ENCODE assay signal across 12 cellular contexts in genomic region chr5:150140830-150141229, GRCh38. TPM values are rescaled to one million over a fixed set of nuclear protein-coding genes. Genes with fewer than 3 reads are reported as not detected.
A peak's percentile ranks its signal among the peaks of the same experiment; 100 is the strongest.
DNase-seq lines count a peak whose midpoint lies in the region; ATAC-seq and TF ChIP-seq lines count a peak whose summit lies in the region.
"Had no signal": no experiment of that assay in that cellular context is flagged by ENCODE, and none has a peak within 500 bp of the region (broad histone marks: within the 10 kb centered on the region; RNA-seq: fewer than 3 reads in every experiment).

No MANE protein-coding gene starts in this region.

- no peak overlapping the region for H3K27ac Mint-ChIP-seq in activated naive CD8-positive, alpha-beta T cell treated with anti-CD3 and anti-CD28 coated beads for 36 hours
- H3K27ac Mint-ChIP-seq: T-helper 2 cell treated with Interferon-gamma antibody and Interleukin-4, amounts not matched to agents 5 μg/mL and 100 μg/mL, for 36 hours had no signal

- intact Hi-C loops in lower lobe of right lung (cut with DNase I), result no loop called here

- peak; percentile 92 for DNase-seq in H4 (ENCODE audit: low spot score)
- DNase-seq in choroid plexus epithelial cell (ENCODE audit: low read depth), result peak; percentile 95
- no peak for DNase-seq in lower lobe of right lung
- no peak for DNase-seq in foreskin melanocyte
- DNase-seq in GM10266 (ENCODE audit: extremely low spot score), result no peak
- DNase-seq in activated naive CD8-positive, alpha-beta T cell treated with anti-CD3 and anti-CD28 coated beads for 36 hours, result no peak
- DNase-seq in stimulated activated CD4-positive, alpha-beta T cell treated with anti-CD3 and anti-CD28 coated beads, Interleukin-4, amount 100 ng/mL, for 4 hours, result no peak
- DNase-seq: DMS53, NCI-H82, occipital lobe had no signal

- H3K4me3 Mint-ChIP-seq in activated naive CD8-positive, alpha-beta T cell treated with anti-CD3 and anti-CD28 coated beads for 36 hours, result no peak overlapping the region
- H3K4me3 Mint-ChIP-seq: T-helper 2 cell treated with Interferon-gamma antibody and Interleukin-4, amounts not matched to agents 5 μg/mL and 100 μg/mL, for 36 hours had no signal

- H3K9me3 Mint-ChIP-seq in activated naive CD8-positive, alpha-beta T cell treated with anti-CD3 and anti-CD28 coated beads for 36 hours, result no peaks in the 10 kb centered on the region
- H3K9me3 Mint-ChIP-seq: T-helper 2 cell treated with Interferon-gamma antibody and Interleukin-4, amounts not matched to agents 5 μg/mL and 100 μg/mL, for 36 hours had no signal

- no peaks in the 10 kb centered on the region for H3K27me3 Mint-ChIP-seq in activated naive CD8-positive, alpha-beta T cell treated with anti-CD3 and anti-CD28 coated beads for 36 hours

- peaks cover 76% of the 10 kb centered on the region for H3K4me1 ChIP-seq in lower lobe of right lung

- H3K4me3 ChIP-seq in choroid plexus epithelial cell (ENCODE audit: low read depth, low read length), result no peak overlapping the region
- no peak overlapping the region for H3K4me3 ChIP-seq in lower lobe of right lung

- no peaks in the 10 kb centered on the region for H3K27me3 ChIP-seq in lower lobe of right lung (ENCODE audit: low read depth)

- no peaks in the 10 kb centered on the region for H3K36me3 ChIP-seq in lower lobe of right lung

- H3K27ac ChIP-seq in lower lobe of right lung, result peak overlapping the region; percentile 73
- H3K27ac ChIP-seq in temporal lobe (ENCODE audit: low read depth, low read length), result peak overlapping the region; percentile 47

- TF ChIP-seq CTCF in choroid plexus epithelial cell (conservative IDR thresholded peaks at IDR 0.05; ENCODE audit: low read depth, low read length) (no peak), lower lobe of right lung (IDR thresholded peaks at IDR 0.05) (no peak), GM10266 (IDR thresholded peaks at IDR 0.05; ENCODE audit: control insufficient read depth, insufficient read depth, low read depth, missing control alignments) (no peak)

- peaks cover 4% of the 10 kb centered on the region for H3K4me1 Mint-ChIP-seq in activated naive CD8-positive, alpha-beta T cell treated with anti-CD3 and anti-CD28 coated beads for 36 hours

- no peak for ATAC-seq in lower lobe of right lung

- H3K9me3 ChIP-seq in lower lobe of right lung, result no peaks in the 10 kb centered on the region

- no peaks in the 10 kb centered on the region for H3K36me3 Mint-ChIP-seq in activated naive CD8-positive, alpha-beta T cell treated with anti-CD3 and anti-CD28 coated beads for 36 hours

RNA-seq across cellular contexts. Expression of gene PDGFRB, which starts 14.8 kb away (rescaled TPM):
- 21.6 and 30.1 TPM in 2 replicates for total RNA-seq in H4 (2014; rRNA removed; shearing (Covaris generic))
- 89.3 TPM for total RNA-seq in lower lobe of right lung
- 19.4 TPM for total RNA-seq in temporal lobe
- 1 to 10 TPM; 1.1 to 1.5 TPM for total RNA-seq in activated naive CD8-positive, alpha-beta T cell treated with anti-CD3 and anti-CD28 coated beads for 36 hours

RNA-seq across cellular contexts. Expression of gene CDX1, which starts 25.7 kb away (rescaled TPM):
- not detected in 2 replicates for total RNA-seq in H4 (2014; rRNA removed; shearing (Covaris generic))
- total RNA-seq in lower lobe of right lung, result not detected
- total RNA-seq in temporal lobe, result not detected
- total RNA-seq in activated naive CD8-positive, alpha-beta T cell treated with anti-CD3 and anti-CD28 coated beads for 36 hours, result not detected
- total RNA-seq: occipital lobe had no signal

RNA-seq across cellular contexts. Expression of gene SLC6A7, which starts 49.0 kb away (rescaled TPM):
- total RNA-seq in H4 (2014; rRNA removed; shearing (Covaris generic)), result not detected in 2 replicates
- not detected for total RNA-seq in lower lobe of right lung
- total RNA-seq in temporal lobe, result 1.5 TPM
- total RNA-seq in activated naive CD8-positive, alpha-beta T cell treated with anti-CD3 and anti-CD28 coated beads for 36 hours, result not detected

RNA-seq across cellular contexts. Expression of gene CSF1R, which starts 54.5 kb away (rescaled TPM):
- 0.02 TPM in 1 of 2 replicates, not detected in the other for total RNA-seq in H4 (2014; rRNA removed; shearing (Covaris generic))
- 78.2 TPM for total RNA-seq in lower lobe of right lung
- 6.4 TPM for total RNA-seq in temporal lobe
- not detected for total RNA-seq in activated naive CD8-positive, alpha-beta T cell treated with anti-CD3 and anti-CD28 coated beads for 36 hours

Comparison
In these comparisons a context has a peak if more than half of its experiments do, and no peak if none do; other contexts are left out.
1. DNase-seq: peak in H4 (single experiment) and choroid plexus epithelial cell (single experiment); none in lower lobe of right lung (single experiment), foreskin melanocyte (single experiment), GM10266 (single experiment), activated naive CD8-positive, alpha-beta T cell treated with anti-CD3 and anti-CD28 coated beads for 36 hours (single experiment) and stimulated activated CD4-positive, alpha-beta T cell treated with anti-CD3 and anti-CD28 coated beads, Interleukin-4, amount 100 ng/mL, for 4 hours (0 of 2).